8 cellular contexts compared by ENCODE assay signal in genomic region chr11:43868852-43869567, GRCh38. TPM values are rescaled to one million over a fixed set of nuclear protein-coding genes. Genes with fewer than 3 reads are reported as not detected.
A peak's percentile ranks its signal among the peaks of the same experiment; 100 is the strongest.
DNase-seq lines count a peak whose midpoint lies in the region; ATAC-seq, FAIRE-seq and TF ChIP-seq lines count a peak whose summit lies in the region.

No MANE protein-coding gene starts in this region.

- ATAC-seq in A549: peak; percentile 23 to 50; a peak in 3 of 6 replicates
- peak; percentile 100 for ATAC-seq in GM18502 (IDR thresholded peaks at IDR 0.05; ENCODE audit: poor library complexity, unreplicated experiment)
- peak; percentile 100 for ATAC-seq in HG02840 (IDR thresholded peaks at IDR 0.05; ENCODE audit: low FRiP score, unreplicated experiment)

- H3K4me1 ChIP-seq in A549 (no peaks in the 10 kb centered on the region), esophagus muscularis mucosa (no peaks in the 10 kb centered on the region)

- TF ChIP-seq EP300 in A549 (IDR thresholded peaks at IDR 0.05) (no peak), esophagus muscularis mucosa (IDR thresholded peaks at IDR 0.05) (no peak)

- POLR2A ChIA-PET in A549 (lab: Yijun Ruan, JAX): no interaction called here

- 31% methylated on average over 5 of the region's 5 CpGs for WGBS in A549 (ENCODE audit: missing lambda C conversion rate)
- WGBS in esophagus muscularis mucosa: 47% methylated on average over 5 of the region's 5 CpGs

- H3K36me3 Mint-ChIP-seq in activated naive CD8-positive, alpha-beta T cell treated with anti-CD3 and anti-CD28 coated beads for 36 hours: peaks cover 2% of the 10 kb centered on the region

- peaks cover 2% of the 10 kb centered on the region for H3K9me3 Mint-ChIP-seq in activated naive CD8-positive, alpha-beta T cell treated with anti-CD3 and anti-CD28 coated beads for 36 hours

- no peak overlapping the region for H3K4me3 ChIP-seq in A549
- no peak overlapping the region for H3K4me3 ChIP-seq in esophagus muscularis mucosa

- H3K27me3 Mint-ChIP-seq in activated naive CD8-positive, alpha-beta T cell treated with anti-CD3 and anti-CD28 coated beads for 36 hours: peaks cover 38% of the 10 kb centered on the region

- intact Hi-C loops in esophagus muscularis mucosa (cut with DNase I): no loop called here

- H3K4me3 Mint-ChIP-seq in activated naive CD8-positive, alpha-beta T cell treated with anti-CD3 and anti-CD28 coated beads for 36 hours: no peak overlapping the region

- CTCF ChIA-PET in A549 (lab: Yijun Ruan, JAX): interaction anchor here (1.0 to 3.2 kb wide), 3 partner anchors 17 to 302 kb away, joined by 3 to 11 read pairs (median 8); no protein-coding TSS in a partner anchor

- H3K27ac Mint-ChIP-seq in activated naive CD8-positive, alpha-beta T cell treated with anti-CD3 and anti-CD28 coated beads for 36 hours: peak overlapping the region; percentile 74

- H3K27ac ChIP-seq in A549 (no peak overlapping the region), esophagus muscularis mucosa (replicated peaks in 1 of 4) (no peak overlapping the region)

- peaks cover 21% of the 10 kb centered on the region for H3K4me1 Mint-ChIP-seq in activated naive CD8-positive, alpha-beta T cell treated with anti-CD3 and anti-CD28 coated beads for 36 hours

- H3K9me3 ChIP-seq in A549 (peaks cover 7% of the 10 kb centered on the region; the same call in 1 of the 3 replicates), esophagus muscularis mucosa (no peaks in the 10 kb centered on the region)

- H3K4me2 ChIP-seq in A549: no peak overlapping the region; the same call in 2 of the 3 replicates

- TF ChIP-seq POLR2A in A549 (IDR thresholded peaks at IDR 0.05; ENCODE audit: low read length): no peak
- TF ChIP-seq POLR2A in esophagus muscularis mucosa (IDR thresholded peaks at IDR 0.05; ENCODE audit: low read depth): no peak

- no peak for TF ChIP-seq RAD21 in A549 (conservative IDR thresholded peaks at IDR 0.05 in 1 of 2, IDR thresholded peaks at IDR 0.05 in 1 of 2)

- peak in 1 of 2 experiments; percentile 10 for DNase-seq in A549 (ENCODE audit: low read depth in 1 of 2, low spot score in 1 of 2)
- DNase-seq in NCI-H69 (lab: John Stamatoyannopoulos, UW): peak; percentile 13
- peak; percentile 47 for DNase-seq in activated naive CD8-positive, alpha-beta T cell treated with anti-CD3 and anti-CD28 coated beads for 36 hours
- DNase-seq in non-pigmented ciliary epithelial cell (ENCODE audit: low read depth): peak; percentile 65
- DNase-seq in NCI-H1092 (lab: John Stamatoyannopoulos, UW): no peak
- DNase-seq in esophagus muscularis mucosa (ENCODE audit: extremely low spot score): no peak

- no peak for FAIRE-seq in A549 (lab: Jason Lieb, UNC)

- peaks cover 0 to 35% (median 0%) of the 10 kb centered on the region in 4 donors for H3K27me3 ChIP-seq in esophagus muscularis mucosa

- no peak for TF ChIP-seq CTCF in A549 (IDR thresholded peaks at IDR 0.05)
- TF ChIP-seq CTCF in esophagus muscularis mucosa (IDR thresholded peaks at IDR 0.05): no peak

- H3K36me3 ChIP-seq in esophagus muscularis mucosa: no peaks in the 10 kb centered on the region

TF ChIP-seq in A549, 52 proteins besides CTCF, POLR2A, EP300 and RAD21:
- TF ChIP-seq, protein P1, sequence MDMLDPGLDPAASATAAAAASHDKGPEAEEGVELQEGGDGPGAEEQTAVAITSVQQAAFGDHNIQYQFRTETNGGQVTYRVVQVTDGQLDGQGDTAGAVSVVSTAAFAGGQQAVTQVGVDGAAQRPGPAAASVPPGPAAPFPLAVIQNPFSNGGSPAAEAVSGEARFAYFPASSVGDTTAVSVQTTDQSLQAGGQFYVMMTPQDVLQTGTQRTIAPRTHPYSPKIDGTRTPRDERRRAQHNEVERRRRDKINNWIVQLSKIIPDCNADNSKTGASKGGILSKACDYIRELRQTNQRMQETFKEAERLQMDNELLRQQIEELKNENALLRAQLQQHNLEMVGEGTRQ (IDR thresholded peaks at IDR 0.05): no peak
- TF ChIP-seq EHF (CRISPR knock-in tag; IDR thresholded peaks at IDR 0.05): no peak
- TF ChIP-seq FOSL2 (IDR thresholded peaks at IDR 0.05): no peak
- TF ChIP-seq FOSL2 (CRISPR knock-in tag; IDR thresholded peaks at IDR 0.05): no peak
- no peak for TF ChIP-seq ESRRA (IDR thresholded peaks at IDR 0.05; ENCODE audit: borderline replicate concordance, low read length)
- TF ChIP-seq CEBPB (IDR thresholded peaks at IDR 0.05): peak in 1 of 2 experiments; percentile 15; a peak in 1 of 4 replicates

RNA-seq across cellular contexts. Expression of gene ALKBH3, which starts 11.6 kb away (rescaled TPM):
- polyA plus RNA-seq in A549 (2011; rRNA removed): 48.7 and 50.2 TPM in 2 replicates
- polyA plus RNA-seq in A549 (2012; cell fraction: cytosol; rRNA removed): 15.2 and 16.6 TPM in 2 replicates
- 7.8 and 10.5 TPM in 2 replicates for polyA plus RNA-seq in A549 (2012; cell fraction: nucleus; rRNA removed)
- 22.9 to 25.5 TPM (median 23.7 TPM) in 3 replicates for polyA plus RNA-seq in A549 (2017; fragmentation: RNase III; extraction: RNeasy Plus Mini Kit Qiagen cat#74134 plus additional on column Dnase treatment)
- polyA minus RNA-seq in A549 (2011; rRNA and poly(A)+ RNA removed): 19.6 and 28.7 TPM in 2 replicates
- 10 to 100 TPM; 50.8 to 53.3 TPM for total RNA-seq in activated naive CD8-positive, alpha-beta T cell treated with anti-CD3 and anti-CD28 coated beads for 36 hours
- 10 to 100 TPM; 17.4 to 38.2 (median 24.6) TPM for total RNA-seq in esophagus muscularis mucosa

Comparison
In these comparisons a context has a peak if more than half of its experiments do, and no peak if none do; other contexts are left out.
1. ATAC-seq: peak in every context shown above with its lines; median percentile 100 in GM18502; 100 in HG02840; 36 in A549.
2. DNase-seq: peak in NCI-H69 (single experiment), activated naive CD8-positive, alpha-beta T cell treated with anti-CD3 and anti-CD28 coated beads for 36 hours (single experiment) and non-pigmented ciliary epithelial cell (single experiment); none in NCI-H1092 (single experiment) and esophagus muscularis mucosa (single experiment).